1 cellular context compared by ENCODE assay signal in the genomic region with DNA sequence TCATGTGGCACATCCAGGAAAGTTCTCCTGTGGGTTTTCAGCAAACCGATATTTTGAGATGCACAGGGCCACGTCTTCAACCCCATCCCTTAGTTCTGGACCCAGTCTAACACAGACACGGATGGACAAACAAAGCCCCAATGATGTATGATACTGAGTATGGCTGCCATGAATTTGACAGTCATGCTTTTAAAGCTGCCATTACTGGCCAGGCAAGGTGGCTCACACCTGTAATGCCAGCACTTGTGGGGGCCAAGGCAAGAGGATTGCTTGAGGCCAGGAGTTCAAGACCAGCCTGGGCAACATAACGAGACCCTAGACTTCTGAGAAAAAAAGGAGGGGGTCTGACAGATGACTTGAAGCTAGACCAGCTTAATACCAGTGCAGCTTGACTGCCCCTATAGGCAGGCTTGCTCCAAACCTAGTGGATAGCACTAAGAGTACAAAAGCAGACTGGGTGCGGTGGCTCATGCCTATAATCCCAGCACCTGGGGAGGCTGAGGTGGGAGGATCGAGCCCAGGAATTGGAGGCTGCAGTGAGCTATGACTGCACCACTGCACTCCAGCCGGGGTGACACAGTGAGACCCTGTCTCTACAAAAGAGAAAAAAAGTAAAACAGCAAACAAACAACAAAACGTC.
A peak's percentile ranks its signal among the peaks of the same experiment; 100 is the strongest.
TF ChIP-seq lines count a peak whose summit lies in the region.

No MANE protein-coding gene starts in this region.

TF ChIP-seq in HepG2, 621 proteins besides CTCF, POLR2A, EP300 and RAD21:
- 0 out of 2 replicates have a peak, but pooled peaks have one; percentile 13 for TF ChIP-seq ZNF136 (CRISPR knock-in tag; IDR thresholded peaks at IDR 0.05; ENCODE audit: low read depth)
- TF ChIP-seq, protein P1, sequence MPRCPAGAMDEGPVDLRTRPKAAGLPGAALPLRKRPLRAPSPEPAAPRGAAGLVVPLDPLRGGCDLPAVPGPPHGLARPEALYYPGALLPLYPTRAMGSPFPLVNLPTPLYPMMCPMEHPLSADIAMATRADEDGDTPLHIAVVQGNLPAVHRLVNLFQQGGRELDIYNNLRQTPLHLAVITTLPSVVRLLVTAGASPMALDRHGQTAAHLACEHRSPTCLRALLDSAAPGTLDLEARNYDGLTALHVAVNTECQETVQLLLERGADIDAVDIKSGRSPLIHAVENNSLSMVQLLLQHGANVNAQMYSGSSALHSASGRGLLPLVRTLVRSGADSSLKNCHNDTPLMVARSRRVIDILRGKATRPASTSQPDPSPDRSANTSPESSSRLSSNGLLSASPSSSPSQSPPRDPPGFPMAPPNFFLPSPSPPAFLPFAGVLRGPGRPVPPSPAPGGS (CRISPR knock-in tag; IDR thresholded peaks at IDR 0.05), result 0 out of 2 replicates have a peak, but pooled peaks have one; percentile 35
- TF ChIP-seq NPAS2 (CRISPR knock-in tag; IDR thresholded peaks at IDR 0.05; ENCODE audit: borderline replicate concordance), result no peak
- TF ChIP-seq NFE2L2 (IDR thresholded peaks at IDR 0.05; ENCODE audit: low read length), result peak; percentile 64
- TF ChIP-seq ZNF260 (CRISPR knock-in tag; IDR thresholded peaks at IDR 0.05; ENCODE audit: borderline replicate concordance, low read depth), result no peak
- TF ChIP-seq ZMYM3 (CRISPR knock-in tag; IDR thresholded peaks at IDR 0.05), result 0 out of 2 replicates have a peak, but pooled peaks have one; percentile 38
- TF ChIP-seq, protein P2, sequence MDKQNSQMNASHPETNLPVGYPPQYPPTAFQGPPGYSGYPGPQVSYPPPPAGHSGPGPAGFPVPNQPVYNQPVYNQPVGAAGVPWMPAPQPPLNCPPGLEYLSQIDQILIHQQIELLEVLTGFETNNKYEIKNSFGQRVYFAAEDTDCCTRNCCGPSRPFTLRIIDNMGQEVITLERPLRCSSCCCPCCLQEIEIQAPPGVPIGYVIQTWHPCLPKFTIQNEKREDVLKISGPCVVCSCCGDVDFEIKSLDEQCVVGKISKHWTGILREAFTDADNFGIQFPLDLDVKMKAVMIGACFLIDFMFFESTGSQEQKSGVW (CRISPR knock-in tag; IDR thresholded peaks at IDR 0.05; ENCODE audit: borderline replicate concordance), result no peak
- TF ChIP-seq, protein P3, sequence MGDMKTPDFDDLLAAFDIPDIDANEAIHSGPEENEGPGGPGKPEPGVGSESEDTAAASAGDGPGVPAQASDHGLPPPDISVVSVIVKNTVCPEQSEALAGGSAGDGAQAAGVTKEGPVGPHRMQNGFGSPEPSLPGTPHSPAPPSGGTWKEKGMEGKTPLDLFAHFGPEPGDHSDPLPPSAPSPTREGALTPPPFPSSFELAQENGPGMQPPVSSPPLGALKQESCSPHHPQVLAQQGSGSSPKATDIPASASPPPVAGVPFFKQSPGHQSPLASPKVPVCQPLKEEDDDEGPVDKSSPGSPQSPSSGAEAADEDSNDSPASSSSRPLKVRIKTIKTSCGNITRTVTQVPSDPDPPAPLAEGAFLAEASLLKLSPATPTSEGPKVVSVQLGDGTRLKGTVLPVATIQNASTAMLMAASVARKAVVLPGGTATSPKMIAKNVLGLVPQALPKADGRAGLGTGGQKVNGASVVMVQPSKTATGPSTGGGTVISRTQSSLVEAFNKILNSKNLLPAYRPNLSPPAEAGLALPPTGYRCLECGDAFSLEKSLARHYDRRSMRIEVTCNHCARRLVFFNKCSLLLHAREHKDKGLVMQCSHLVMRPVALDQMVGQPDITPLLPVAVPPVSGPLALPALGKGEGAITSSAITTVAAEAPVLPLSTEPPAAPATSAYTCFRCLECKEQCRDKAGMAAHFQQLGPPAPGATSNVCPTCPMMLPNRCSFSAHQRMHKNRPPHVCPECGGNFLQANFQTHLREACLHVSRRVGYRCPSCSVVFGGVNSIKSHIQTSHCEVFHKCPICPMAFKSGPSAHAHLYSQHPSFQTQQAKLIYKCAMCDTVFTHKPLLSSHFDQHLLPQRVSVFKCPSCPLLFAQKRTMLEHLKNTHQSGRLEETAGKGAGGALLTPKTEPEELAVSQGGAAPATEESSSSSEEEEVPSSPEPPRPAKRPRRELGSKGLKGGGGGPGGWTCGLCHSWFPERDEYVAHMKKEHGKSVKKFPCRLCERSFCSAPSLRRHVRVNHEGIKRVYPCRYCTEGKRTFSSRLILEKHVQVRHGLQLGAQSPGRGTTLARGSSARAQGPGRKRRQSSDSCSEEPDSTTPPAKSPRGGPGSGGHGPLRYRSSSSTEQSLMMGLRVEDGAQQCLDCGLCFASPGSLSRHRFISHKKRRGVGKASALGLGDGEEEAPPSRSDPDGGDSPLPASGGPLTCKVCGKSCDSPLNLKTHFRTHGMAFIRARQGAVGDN (CRISPR knock-in tag; IDR thresholded peaks at IDR 0.05), result 0 out of 2 replicates have a peak, but pooled peaks have one; percentile 19
- TF ChIP-seq ZNF574 (CRISPR knock-in tag; IDR thresholded peaks at IDR 0.05), result no peak
- no peak for TF ChIP-seq ZNF274 (CRISPR knock-in tag; IDR thresholded peaks at IDR 0.05)
- no peak for TF ChIP-seq PHF8 (CRISPR knock-in tag; IDR thresholded peaks at IDR 0.05)
- no peak for TF ChIP-seq SP4 (CRISPR knock-in tag; IDR thresholded peaks at IDR 0.05)
- TF ChIP-seq SETDB1 (CRISPR knock-in tag; IDR thresholded peaks at IDR 0.05; ENCODE audit: borderline replicate concordance), result no peak
- peak; percentile 98 for TF ChIP-seq ZNF770 (CRISPR knock-in tag; IDR thresholded peaks at IDR 0.05)
- peak; percentile 91 for TF ChIP-seq ZNF7 (CRISPR knock-in tag; IDR thresholded peaks at IDR 0.05)
- no peak for TF ChIP-seq CREM (IDR thresholded peaks at IDR 0.05)
- TF ChIP-seq CREM (CRISPR knock-in tag; IDR thresholded peaks at IDR 0.05), result no peak
- peak; percentile 36 for TF ChIP-seq IKZF4 (CRISPR knock-in tag; IDR thresholded peaks at IDR 0.05; ENCODE audit: borderline replicate concordance, low read depth, not compliant biosample characterization)
- no peak for TF ChIP-seq GFI1 (CRISPR knock-in tag; IDR thresholded peaks at IDR 0.05; ENCODE audit: borderline replicate concordance)
- TF ChIP-seq ZNF3 (CRISPR knock-in tag; IDR thresholded peaks at IDR 0.05), result peak; percentile 38; the same call in 1 of the 2 replicates
- no peak for TF ChIP-seq HOXA3 (CRISPR knock-in tag; IDR thresholded peaks at IDR 0.05)
- TF ChIP-seq STAG1 (CRISPR knock-in tag; IDR thresholded peaks at IDR 0.05), result peak; percentile 42
- 0 out of 2 replicates have a peak, but pooled peaks have one; percentile 5 for TF ChIP-seq KDM6A (CRISPR knock-in tag; IDR thresholded peaks at IDR 0.05; ENCODE audit: low read depth)
